ENCODE assay signal across 1 cellular context in the genomic region with DNA sequence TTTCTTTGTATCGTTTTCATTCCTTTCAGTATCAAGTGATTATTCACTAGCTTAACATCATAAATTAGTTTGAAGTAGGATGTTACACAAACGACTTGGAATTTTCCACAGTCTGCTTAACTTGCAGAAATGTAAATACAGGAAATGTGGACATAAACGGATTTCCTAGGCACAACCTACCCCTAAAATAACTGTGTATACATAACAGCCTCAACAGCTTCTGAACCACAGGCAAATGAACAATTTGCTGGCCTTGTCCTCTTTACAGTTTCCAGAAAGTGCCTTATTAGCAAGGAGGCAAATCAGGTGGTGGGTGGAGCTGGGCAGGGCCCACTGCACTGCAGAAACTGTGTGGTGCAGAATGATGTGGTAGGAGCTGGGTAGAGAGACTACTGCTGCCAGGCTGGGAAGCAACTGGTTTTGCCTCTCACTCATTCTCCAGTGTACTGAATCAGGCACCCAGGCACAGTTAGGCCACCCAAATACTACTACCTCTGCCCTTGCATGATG.
TF ChIP-seq lines count a peak whose summit lies in the region.

No MANE protein-coding gene starts in this region.

TF ChIP-seq in HepG2, 621 proteins besides CTCF, POLR2A, EP300 and RAD21 (continued from another document and continues in another):
- TF ChIP-seq, protein P1, sequence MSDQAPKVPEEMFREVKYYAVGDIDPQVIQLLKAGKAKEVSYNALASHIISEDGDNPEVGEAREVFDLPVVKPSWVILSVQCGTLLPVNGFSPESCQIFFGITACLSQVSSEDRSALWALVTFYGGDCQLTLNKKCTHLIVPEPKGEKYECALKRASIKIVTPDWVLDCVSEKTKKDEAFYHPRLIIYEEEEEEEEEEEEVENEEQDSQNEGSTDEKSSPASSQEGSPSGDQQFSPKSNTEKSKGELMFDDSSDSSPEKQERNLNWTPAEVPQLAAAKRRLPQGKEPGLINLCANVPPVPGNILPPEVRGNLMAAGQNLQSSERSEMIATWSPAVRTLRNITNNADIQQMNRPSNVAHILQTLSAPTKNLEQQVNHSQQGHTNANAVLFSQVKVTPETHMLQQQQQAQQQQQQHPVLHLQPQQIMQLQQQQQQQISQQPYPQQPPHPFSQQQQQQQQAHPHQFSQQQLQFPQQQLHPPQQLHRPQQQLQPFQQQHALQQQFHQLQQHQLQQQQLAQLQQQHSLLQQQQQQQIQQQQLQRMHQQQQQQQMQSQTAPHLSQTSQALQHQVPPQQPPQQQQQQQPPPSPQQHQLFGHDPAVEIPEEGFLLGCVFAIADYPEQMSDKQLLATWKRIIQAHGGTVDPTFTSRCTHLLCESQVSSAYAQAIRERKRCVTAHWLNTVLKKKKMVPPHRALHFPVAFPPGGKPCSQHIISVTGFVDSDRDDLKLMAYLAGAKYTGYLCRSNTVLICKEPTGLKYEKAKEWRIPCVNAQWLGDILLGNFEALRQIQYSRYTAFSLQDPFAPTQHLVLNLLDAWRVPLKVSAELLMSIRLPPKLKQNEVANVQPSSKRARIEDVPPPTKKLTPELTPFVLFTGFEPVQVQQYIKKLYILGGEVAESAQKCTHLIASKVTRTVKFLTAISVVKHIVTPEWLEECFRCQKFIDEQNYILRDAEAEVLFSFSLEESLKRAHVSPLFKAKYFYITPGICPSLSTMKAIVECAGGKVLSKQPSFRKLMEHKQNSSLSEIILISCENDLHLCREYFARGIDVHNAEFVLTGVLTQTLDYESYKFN (CRISPR knock-in tag; conservative IDR thresholded peaks at IDR 0.05) = peak; percentile 89
- TF ChIP-seq FOXO1 (CRISPR knock-in tag; IDR thresholded peaks at IDR 0.05) = peak; percentile 84; the same call in 1 of the 2 replicates
- TF ChIP-seq ZNF331 (CRISPR knock-in tag; IDR thresholded peaks at IDR 0.05) = peak; percentile 76; the same call in 1 of the 2 replicates
- peak; percentile 33; the same call in 1 of the 2 replicates for TF ChIP-seq ZSCAN5A (CRISPR knock-in tag; IDR thresholded peaks at IDR 0.05; ENCODE audit: borderline replicate concordance)
- TF ChIP-seq HOXA5 (CRISPR knock-in tag; IDR thresholded peaks at IDR 0.05) = peak; percentile 60; the same call in 1 of the 2 replicates
- TF ChIP-seq PHF21A (CRISPR knock-in tag; IDR thresholded peaks at IDR 0.05) = peak; percentile 91
- TF ChIP-seq SP140L (CRISPR knock-in tag; IDR thresholded peaks at IDR 0.05; ENCODE audit: borderline replicate concordance) = 0 out of 2 replicates have a peak, but pooled peaks have one; percentile 32
- peak; percentile 46; the same call in 1 of the 2 replicates for TF ChIP-seq ZNF687 (CRISPR knock-in tag; IDR thresholded peaks at IDR 0.05)
- TF ChIP-seq, protein P2, sequence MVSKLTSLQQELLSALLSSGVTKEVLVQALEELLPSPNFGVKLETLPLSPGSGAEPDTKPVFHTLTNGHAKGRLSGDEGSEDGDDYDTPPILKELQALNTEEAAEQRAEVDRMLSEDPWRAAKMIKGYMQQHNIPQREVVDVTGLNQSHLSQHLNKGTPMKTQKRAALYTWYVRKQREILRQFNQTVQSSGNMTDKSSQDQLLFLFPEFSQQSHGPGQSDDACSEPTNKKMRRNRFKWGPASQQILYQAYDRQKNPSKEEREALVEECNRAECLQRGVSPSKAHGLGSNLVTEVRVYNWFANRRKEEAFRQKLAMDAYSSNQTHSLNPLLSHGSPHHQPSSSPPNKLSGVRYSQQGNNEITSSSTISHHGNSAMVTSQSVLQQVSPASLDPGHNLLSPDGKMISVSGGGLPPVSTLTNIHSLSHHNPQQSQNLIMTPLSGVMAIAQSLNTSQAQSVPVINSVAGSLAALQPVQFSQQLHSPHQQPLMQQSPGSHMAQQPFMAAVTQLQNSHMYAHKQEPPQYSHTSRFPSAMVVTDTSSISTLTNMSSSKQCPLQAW (CRISPR knock-in tag; IDR thresholded peaks at IDR 0.05) = peak; percentile 57
- TF ChIP-seq TBX2 (CRISPR knock-in tag; IDR thresholded peaks at IDR 0.05; ENCODE audit: borderline replicate concordance) = peak; percentile 97
- no peak for TF ChIP-seq ZNF329 (CRISPR knock-in tag; IDR thresholded peaks at IDR 0.05; ENCODE audit: low read depth)
- peak; percentile 58; the same call in 1 of the 2 replicates for TF ChIP-seq TOE1 (CRISPR knock-in tag; IDR thresholded peaks at IDR 0.05)
- TF ChIP-seq PHF5A (CRISPR knock-in tag; IDR thresholded peaks at IDR 0.05; ENCODE audit: low read depth, unreplicated experiment) = peak; percentile 82
- peak; percentile 43; the same call in 1 of the 2 replicates for TF ChIP-seq ZNF772 (CRISPR knock-in tag; IDR thresholded peaks at IDR 0.05)
- peak; percentile 76; the same call in 1 of the 2 replicates for TF ChIP-seq ZBTB26 (CRISPR knock-in tag; IDR thresholded peaks at IDR 0.05; ENCODE audit: borderline replicate concordance)
- TF ChIP-seq CREB1 (IDR thresholded peaks at IDR 0.05) = no peak
- TF ChIP-seq CREB1 (CRISPR knock-in tag; IDR thresholded peaks at IDR 0.05) = peak; percentile 35; the same call in 1 of the 2 replicates
- TF ChIP-seq ERF (CRISPR knock-in tag; IDR thresholded peaks at IDR 0.05) = peak; percentile 97
- TF ChIP-seq TFDP2 (CRISPR knock-in tag; IDR thresholded peaks at IDR 0.05) = peak; percentile 67; the same call in 1 of the 2 replicates
- TF ChIP-seq, protein P3, sequence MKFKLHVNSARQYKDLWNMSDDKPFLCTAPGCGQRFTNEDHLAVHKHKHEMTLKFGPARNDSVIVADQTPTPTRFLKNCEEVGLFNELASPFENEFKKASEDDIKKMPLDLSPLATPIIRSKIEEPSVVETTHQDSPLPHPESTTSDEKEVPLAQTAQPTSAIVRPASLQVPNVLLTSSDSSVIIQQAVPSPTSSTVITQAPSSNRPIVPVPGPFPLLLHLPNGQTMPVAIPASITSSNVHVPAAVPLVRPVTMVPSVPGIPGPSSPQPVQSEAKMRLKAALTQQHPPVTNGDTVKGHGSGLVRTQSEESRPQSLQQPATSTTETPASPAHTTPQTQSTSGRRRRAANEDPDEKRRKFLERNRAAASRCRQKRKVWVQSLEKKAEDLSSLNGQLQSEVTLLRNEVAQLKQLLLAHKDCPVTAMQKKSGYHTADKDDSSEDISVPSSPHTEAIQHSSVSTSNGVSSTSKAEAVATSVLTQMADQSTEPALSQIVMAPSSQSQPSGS (CRISPR knock-in tag; IDR thresholded peaks at IDR 0.05) = peak; percentile 48; the same call in 1 of the 2 replicates
- TF ChIP-seq KDM1A (CRISPR knock-in tag; IDR thresholded peaks at IDR 0.05) = no peak
- peak; percentile 83; the same call in 1 of the 2 replicates for TF ChIP-seq ETV5 (CRISPR knock-in tag; IDR thresholded peaks at IDR 0.05; ENCODE audit: borderline replicate concordance)
- no peak for TF ChIP-seq ADNP (CRISPR knock-in tag; IDR thresholded peaks at IDR 0.05)
- peak; percentile 81 for TF ChIP-seq IRF2 (CRISPR knock-in tag; IDR thresholded peaks at IDR 0.05)
- peak; percentile 41; the same call in 1 of the 2 replicates for TF ChIP-seq NR2F6 (IDR thresholded peaks at IDR 0.05)
- TF ChIP-seq NR2F6 (CRISPR knock-in tag; IDR thresholded peaks at IDR 0.05) = peak; percentile 37; the same call in 1 of the 2 replicates
- TF ChIP-seq, protein P4, sequence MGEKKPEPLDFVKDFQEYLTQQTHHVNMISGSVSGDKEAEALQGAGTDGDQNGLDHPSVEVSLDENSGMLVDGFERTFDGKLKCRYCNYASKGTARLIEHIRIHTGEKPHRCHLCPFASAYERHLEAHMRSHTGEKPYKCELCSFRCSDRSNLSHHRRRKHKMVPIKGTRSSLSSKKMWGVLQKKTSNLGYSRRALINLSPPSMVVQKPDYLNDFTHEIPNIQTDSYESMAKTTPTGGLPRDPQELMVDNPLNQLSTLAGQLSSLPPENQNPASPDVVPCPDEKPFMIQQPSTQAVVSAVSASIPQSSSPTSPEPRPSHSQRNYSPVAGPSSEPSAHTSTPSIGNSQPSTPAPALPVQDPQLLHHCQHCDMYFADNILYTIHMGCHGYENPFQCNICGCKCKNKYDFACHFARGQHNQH (CRISPR knock-in tag; IDR thresholded peaks at IDR 0.05) = peak; percentile 97
- peak; percentile 58; the same call in 1 of the 2 replicates for TF ChIP-seq HOXA3 (CRISPR knock-in tag; IDR thresholded peaks at IDR 0.05)
- peak; percentile 56; the same call in 1 of the 2 replicates for TF ChIP-seq ZNF350 (CRISPR knock-in tag; IDR thresholded peaks at IDR 0.05; ENCODE audit: borderline replicate concordance, low read depth)
- TF ChIP-seq ZNF557 (CRISPR knock-in tag; IDR thresholded peaks at IDR 0.05) = no peak
- TF ChIP-seq YEATS4 (CRISPR knock-in tag; IDR thresholded peaks at IDR 0.05; ENCODE audit: borderline replicate concordance) = peak; percentile 48; the same call in 1 of the 2 replicates
- TF ChIP-seq ZNF556 (CRISPR knock-in tag; IDR thresholded peaks at IDR 0.05; ENCODE audit: borderline replicate concordance) = no peak
- peak; percentile 37; the same call in 1 of the 2 replicates for TF ChIP-seq TAF1 (CRISPR knock-in tag; IDR thresholded peaks at IDR 0.05)
- TF ChIP-seq ZFP41 (CRISPR knock-in tag; IDR thresholded peaks at IDR 0.05; ENCODE audit: borderline replicate concordance) = no peak
- no peak for TF ChIP-seq PTBP1 (IDR thresholded peaks at IDR 0.05; ENCODE audit: low read depth, low read length, poor library complexity, severe bottlenecking)
- TF ChIP-seq HMG20B (CRISPR knock-in tag; conservative IDR thresholded peaks at IDR 0.05) = peak; percentile 65; the same call in 1 of the 2 replicates
- no peak for TF ChIP-seq LCORL (IDR thresholded peaks at IDR 0.05)
- peak; percentile 36; the same call in 1 of the 2 replicates for TF ChIP-seq LCORL (CRISPR knock-in tag; IDR thresholded peaks at IDR 0.05)
- no peak for TF ChIP-seq HHEX (CRISPR knock-in tag; IDR thresholded peaks at IDR 0.05)
- TF ChIP-seq ZNF660 (CRISPR knock-in tag; IDR thresholded peaks at IDR 0.05; ENCODE audit: borderline replicate concordance, low read depth) = no peak
- TF ChIP-seq RXRB (CRISPR knock-in tag; IDR thresholded peaks at IDR 0.05; ENCODE audit: borderline replicate concordance) = peak; percentile 86
- TF ChIP-seq RCOR2 (CRISPR knock-in tag; IDR thresholded peaks at IDR 0.05) = peak; percentile 70
- TF ChIP-seq KLF13 (CRISPR knock-in tag; IDR thresholded peaks at IDR 0.05) = no peak
- TF ChIP-seq ZBTB20 (CRISPR knock-in tag; IDR thresholded peaks at IDR 0.05; ENCODE audit: borderline replicate concordance, low read depth) = peak; percentile 84; the same call in 1 of the 2 replicates
- TF ChIP-seq RARA (CRISPR knock-in tag; IDR thresholded peaks at IDR 0.05) = peak; percentile 48
- peak; percentile 89; the same call in 1 of the 2 replicates for TF ChIP-seq ZKSCAN8 (CRISPR knock-in tag; IDR thresholded peaks at IDR 0.05; ENCODE audit: borderline replicate concordance)
